In genomic region chr1:150764617-150765090, GRCh38 we compare ENCODE assay signal across 8 cellular contexts. TPM values are rescaled to one million over a fixed set of nuclear protein-coding genes. Genes with fewer than 3 reads are reported as not detected.
DNase-seq lines count a peak whose midpoint lies in the region; ATAC-seq and TF ChIP-seq lines count a peak whose summit lies in the region.

No MANE protein-coding gene starts in this region.

- H3K4me1 ChIP-seq in KMS-11 (ENCODE audit: low read depth, poor library complexity, severe bottlenecking), result peaks cover 23% of the 10 kb centered on the region

- H3K9me3 Mint-ChIP-seq in CD4-positive, alpha-beta T cell, result no peaks in the 10 kb centered on the region
- no peaks in the 10 kb centered on the region for H3K9me3 Mint-ChIP-seq in natural killer cell

- no peaks in the 10 kb centered on the region for H3K27me3 ChIP-seq in CD4-positive, alpha-beta T cell (ENCODE audit: control insufficient read depth, insufficient read depth, low read length)
- peaks cover 3% of the 10 kb centered on the region; the same call in 1 of the 2 replicates for H3K27me3 ChIP-seq in KMS-11 (ENCODE audit: insufficient read depth, low read depth)

- no peak overlapping the region for H3K9ac ChIP-seq in KMS-11

- H3K4me3 Mint-ChIP-seq in CD4-positive, alpha-beta T cell, result peak overlapping the region; percentile 98
- peak overlapping the region; percentile 99 for H3K4me3 Mint-ChIP-seq in natural killer cell

- H3K36me3 ChIP-seq in KMS-11 (ENCODE audit: insufficient read depth), result no peaks in the 10 kb centered on the region

- peak; percentile 63 for ATAC-seq in CD4-positive, alpha-beta T cell (ENCODE audit: poor library complexity)
- ATAC-seq in natural killer cell (peak; percentile 73 to 75 (median 73)), HG02840 (IDR thresholded peaks at IDR 0.05; ENCODE audit: low FRiP score, unreplicated experiment) (no peak)

- CTCF ChIA-PET in CD4-positive, alpha-beta T cell (lab: Charles Lee), result interaction anchor here (0.7 kb wide), 1 partner anchor 242 kb away, joined by 3 read pairs; the partner anchor contains the start of gene MINDY1

- WGBS in lower leg skin, 2 donors, result 42 to 44% methylated on average over 2 of the region's 2 CpGs

- POLR2A ChIA-PET in CD4-positive, alpha-beta T cell (lab: Charles Lee), result interaction anchor here (1.0 to 2.5 kb wide), 6 partner anchors 9 to 185 kb away, joined by 3 to 9 read pairs (median 4); partner anchors contain the start of genes ENSA, GOLPH3L, MCL1 and SETDB1

- no peak for TF ChIP-seq POLR2A in lower leg skin (IDR thresholded peaks at IDR 0.05)

- H3K27me3 Mint-ChIP-seq in CD4-positive, alpha-beta T cell, result no peaks in the 10 kb centered on the region
- no peaks in the 10 kb centered on the region for H3K27me3 Mint-ChIP-seq in natural killer cell (ENCODE audit: low read depth in 2 of 2)

- peak overlapping the region; percentile 36; the same call in 1 of the 2 replicates for H2AFZ ChIP-seq in KMS-11 (ENCODE audit: low read depth)

- H4K20me1 ChIP-seq in KMS-11 (ENCODE audit: insufficient read depth), result no peaks in the 10 kb centered on the region

- no peaks in the 10 kb centered on the region for H3K9me3 ChIP-seq in CD4-positive, alpha-beta T cell (ENCODE audit: control insufficient read depth, low read length)

- H3K4me3 ChIP-seq in KMS-11 (IDR thresholded peaks at IDR 0.05; ENCODE audit: insufficient read depth, low read depth, low read length) (no peak overlapping the region), cardiac fibroblast (replicated peaks in 1 of 2; ENCODE audit: low read depth in 2 of 2, low read length in 2 of 2) (no peak overlapping the region), lower leg skin (ENCODE audit: low read depth, poor library complexity, severe bottlenecking) (no peak overlapping the region)

- peak overlapping the region; percentile 97 for H3K27ac Mint-ChIP-seq in CD4-positive, alpha-beta T cell
- H3K27ac Mint-ChIP-seq in natural killer cell, result peak overlapping the region; percentile 97 to 98

- peaks cover 62% of the 10 kb centered on the region for H3K4me1 Mint-ChIP-seq in CD4-positive, alpha-beta T cell (ENCODE audit: low read depth)
- peaks cover 43 to 45% of the 10 kb centered on the region in 2 donors for H3K4me1 Mint-ChIP-seq in natural killer cell

- H3K4me2 ChIP-seq in KMS-11, result peak overlapping the region; percentile 9

- peaks cover 41% of the 10 kb centered on the region for H3K36me3 Mint-ChIP-seq in CD4-positive, alpha-beta T cell (ENCODE audit: low read depth)
- peaks cover 10% of the 10 kb centered on the region for H3K36me3 Mint-ChIP-seq in natural killer cell

- no peak for DNase-seq in CD4-positive, alpha-beta T cell
- peak; percentile 54 to 94 for DNase-seq in cardiac fibroblast (ENCODE audit: low read depth in 2 of 2)
- DNase-seq in natural killer cell, result no peak
- no peak for DNase-seq in foreskin melanocyte
- no peak for DNase-seq in NOMO-1 treated with dmso at 0.1 percent for 144 hours (lab: John Stamatoyannopoulos, UW; ENCODE audit: unreplicated experiment)
- no peak for DNase-seq in lower leg skin (ENCODE audit: low spot score in 2 of 2)

- no peak overlapping the region for H3K27ac ChIP-seq in CD4-positive, alpha-beta T cell (ENCODE audit: low read depth, low read length)
- H3K27ac ChIP-seq in KMS-11, result no peak overlapping the region

- H3K79me2 ChIP-seq in KMS-11 (ENCODE audit: insufficient read depth, low read depth), result no peaks in the 10 kb centered on the region

- intact Hi-C loops in CD4-positive, alpha-beta T cell (cut with DNase I, micrococcal nuclease), result loop anchor here in 1 of 2 experiments (1.0 to 5.0 kb wide), 2 partner anchors 67 to 113 kb away; partner anchors contain the start of genes ARNT and GOLPH3L
- intact Hi-C loops in natural killer cell (cut with micrococcal nuclease) (loop anchor here (10.0 kb wide), 1 partner anchor 200 kb away; no protein-coding TSS in a partner anchor), lower leg skin (cut with DNase I; ENCODE audit: low total_unique reads) (no loop called here)

- no peak for TF ChIP-seq CTCF in CD4-positive, alpha-beta T cell (IDR thresholded peaks at IDR 0.05)
- no peak for TF ChIP-seq CTCF in KMS-11 (conservative IDR thresholded peaks at IDR 0.05; ENCODE audit: low read depth, low read length)
- TF ChIP-seq CTCF in cardiac fibroblast (IDR thresholded peaks at IDR 0.05; ENCODE audit: low read depth, low read length), result no peak
- TF ChIP-seq CTCF in natural killer cell (IDR thresholded peaks at IDR 0.05), result no peak
- no peak for TF ChIP-seq CTCF in lower leg skin (IDR thresholded peaks at IDR 0.05)

RNA-seq across cellular contexts. Expression of gene CTSS, which starts 0.9 kb away (rescaled TPM):
- 10 to 100 TPM; 83.1 to 83.5 TPM for total RNA-seq in CD4-positive, alpha-beta T cell
- total RNA-seq in natural killer cell (100 to 1,000 TPM; 169 to 245 (median 229) TPM), lower leg skin (10 to 100 TPM; 11.4 to 33.4 (median 19.9) TPM)

RNA-seq across cellular contexts. Expression of gene CTSK, which starts 43.4 kb away (rescaled TPM):
- total RNA-seq in CD4-positive, alpha-beta T cell, result 10 to 100 TPM; 11.2 to 11.8 TPM
- total RNA-seq in natural killer cell, result 10 to 100 TPM in 1 of 3 donors, 1 to 10 TPM in 2; 9.1 to 11.0 (median 9.1) TPM
- total RNA-seq in lower leg skin, result 100 to 1,000 TPM in 2 of 4 donors, 10 to 100 TPM in 2; 73.3 to 205 (median 90.2) TPM

RNA-seq across cellular contexts. Expression of gene HORMAD1, which starts 44.0 kb away (rescaled TPM):
- not detected for total RNA-seq in CD4-positive, alpha-beta T cell
- total RNA-seq in natural killer cell, result under 1 TPM in 2 of 3 donors, not detected in 1; 0.57 to 0.65 TPM
- 1 to 10 TPM; 1.5 to 7.7 (median 3.2) TPM for total RNA-seq in lower leg skin

Comparison
In these comparisons a context has a peak if more than half of its experiments do, and no peak if none do; other contexts are left out.
1. DNase-seq: peak in cardiac fibroblast (2 of 2); none in CD4-positive, alpha-beta T cell (0 of 10), natural killer cell (single experiment), foreskin melanocyte (single experiment), NOMO-1 treated with dmso at 0.1 percent for 144 hours (single experiment) and lower leg skin (0 of 2).
2. RNA of gene CTSK, which starts 43.4 kb away (total RNA-seq): 73.3 to 205 TPM in lower leg skin; 11.2 to 11.8 TPM in CD4-positive, alpha-beta T cell and 9.1 to 11.0 TPM in natural killer cell; every median in the first group is over 4 times any median in the second.